8 cellular contexts compared by ENCODE assay signal in the genomic region with DNA sequence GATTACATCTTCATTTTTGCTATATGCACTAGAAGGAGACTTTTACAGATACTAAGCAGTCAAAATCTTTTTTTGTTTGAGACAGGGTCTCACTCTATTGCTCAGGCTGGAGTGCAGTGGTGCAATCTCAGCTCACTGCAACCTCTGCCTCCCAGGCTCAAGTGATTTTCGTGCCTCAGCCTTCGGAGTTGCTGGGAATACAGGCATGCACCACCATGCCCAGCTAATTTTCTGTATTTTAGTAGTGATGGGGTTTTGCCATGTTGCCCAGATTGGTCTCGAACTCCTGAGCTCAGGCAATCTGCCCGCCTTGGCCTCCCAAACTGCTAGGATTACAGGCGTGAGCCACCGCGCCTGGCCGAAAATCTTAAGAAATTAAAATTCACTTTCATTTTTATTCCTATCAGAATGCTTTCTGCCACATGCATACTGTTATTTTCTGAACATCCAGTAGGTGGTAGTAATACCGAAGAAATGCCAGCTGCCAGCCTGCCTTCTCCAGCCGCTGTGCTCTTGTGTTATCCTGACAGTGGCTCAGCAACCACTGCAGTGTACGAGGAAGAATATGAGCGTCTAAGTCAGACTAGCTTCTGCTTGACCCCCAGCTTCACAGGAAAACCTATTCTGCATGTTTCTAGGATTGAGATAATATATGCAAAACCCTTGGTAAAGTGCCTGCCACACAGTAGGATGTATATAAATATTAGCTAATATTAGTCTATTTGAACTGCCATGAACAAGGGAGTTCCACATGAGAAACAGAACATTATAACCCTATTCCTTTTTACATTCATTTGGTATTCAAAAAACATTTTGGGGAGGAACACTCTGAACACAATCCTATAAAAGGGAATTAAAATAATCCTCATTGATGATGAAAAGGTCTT. TPM values are rescaled to one million over a fixed set of nuclear protein-coding genes. Genes with fewer than 3 reads are reported as not detected.
DNase-seq lines count a peak whose midpoint lies in the region; ATAC-seq, FAIRE-seq and TF ChIP-seq lines count a peak whose summit lies in the region.

No MANE protein-coding gene starts in this region.

- WGBS in hepatocyte (ENCODE audit: low lambda C conversion rate, missing lambda C conversion rate) = 64% methylated on average over 12 of the region's 12 CpGs

- H2AFZ ChIP-seq in SU-DHL-6 (ENCODE audit: low read depth, low read length, severe bottlenecking) (no peak overlapping the region), astrocyte (ENCODE audit: low read depth, low read length) (no peak overlapping the region), hepatocyte (no peak overlapping the region)

- H3K4me3 Mint-ChIP-seq in HFFc6 (no peak overlapping the region), astrocyte (ENCODE audit: unreplicated experiment) (no peak overlapping the region)

- H3K9me2 ChIP-seq in SU-DHL-6 (replicated peaks; ENCODE audit: insufficient read depth, low read length) (no peaks in the 10 kb centered on the region), hepatocyte (replicated peaks; ENCODE audit: insufficient read depth) (no peaks in the 10 kb centered on the region)

- intact Hi-C loops in sciatic nerve (cut with DNase I) = no loop called here

- H3K27ac Mint-ChIP-seq in HFFc6 (no peak overlapping the region), astrocyte (ENCODE audit: unreplicated experiment) (no peak overlapping the region)

- H4K20me1 ChIP-seq in SU-DHL-6 (ENCODE audit: low read depth, low read length) = no peaks in the 10 kb centered on the region
- H4K20me1 ChIP-seq in astrocyte (ENCODE audit: insufficient read depth, low read length) = peaks cover 8% of the 10 kb centered on the region
- no peaks in the 10 kb centered on the region for H4K20me1 ChIP-seq in hepatocyte (ENCODE audit: insufficient read depth, poor library complexity, severe bottlenecking)

- peaks cover 2% of the 10 kb centered on the region; the same call in 1 of the 2 replicates for H3K27me3 Mint-ChIP-seq in HFFc6 (ENCODE audit: insufficient read depth)
- H3K27me3 Mint-ChIP-seq in astrocyte (ENCODE audit: low read depth, unreplicated experiment) = no peaks in the 10 kb centered on the region

- peaks cover 6% of the 10 kb centered on the region for H3K4me1 ChIP-seq in astrocyte (ENCODE audit: insufficient read depth, low read length)
- H3K4me1 ChIP-seq in hepatocyte (ENCODE audit: insufficient read depth) = peaks cover 15% of the 10 kb centered on the region

- no peaks in the 10 kb centered on the region for H3K27me3 ChIP-seq in SU-DHL-6 (ENCODE audit: low read length)
- no peaks in the 10 kb centered on the region for H3K27me3 ChIP-seq in astrocyte (ENCODE audit: insufficient read depth, low read length)
- no peaks in the 10 kb centered on the region for H3K27me3 ChIP-seq in hepatocyte

- H3K9ac ChIP-seq in SU-DHL-6 (ENCODE audit: low read length) (peak overlapping the region; percentile 6; the same call in 1 of the 2 replicates), astrocyte (ENCODE audit: low read length) (no peak overlapping the region)

- H3K4me2 ChIP-seq in SU-DHL-6 (ENCODE audit: low read depth, low read length, poor library complexity, severe bottlenecking) (peak overlapping the region; percentile 29), astrocyte (ENCODE audit: low read length) (peak overlapping the region; percentile 17), hepatocyte (peak overlapping the region; percentile 18)

- H3K4me3 ChIP-seq in GM12864 (ENCODE audit: low read depth, low read length) = no peak overlapping the region
- no peak overlapping the region for H3K4me3 ChIP-seq in SU-DHL-6 (ENCODE audit: insufficient read depth, low read length, poor library complexity, severe bottlenecking)
- no peak overlapping the region for H3K4me3 ChIP-seq in astrocyte (ENCODE audit: insufficient read depth, low read depth, low read length)
- no peak overlapping the region for H3K4me3 ChIP-seq in hepatocyte

- peak; percentile 26 for DNase-seq in GM12864 (ENCODE audit: low read depth)
- peak; percentile 49 for DNase-seq in HFFc6
- peak; percentile 48 for DNase-seq in NCI-H1105 treated with DMSO at 0.1 percent for 48 hours (lab: John Stamatoyannopoulos, UW)
- peak; percentile 35 for DNase-seq in astrocyte (ENCODE audit: low read depth)
- peak; percentile 81 for DNase-seq in hepatocyte (ENCODE audit: low spot score)
- DNase-seq in sciatic nerve (ENCODE audit: low spot score) = peak; percentile 64

- peak; percentile 63 for TF ChIP-seq CTCF in GM12864 (IDR thresholded peaks at IDR 0.05; ENCODE audit: low read depth, low read length, missing control alignments)
- TF ChIP-seq CTCF in HFFc6 (IDR thresholded peaks at IDR 0.05) = peak; percentile 80
- peak; percentile 44 for TF ChIP-seq CTCF in SU-DHL-6 (IDR thresholded peaks at IDR 0.05; ENCODE audit: insufficient read depth, low read length, poor library complexity, severe bottlenecking)
- TF ChIP-seq CTCF in astrocyte (IDR thresholded peaks at IDR 0.05; ENCODE audit: insufficient read depth, low read depth, low read length) = peak; percentile 56
- peak; percentile 77 for TF ChIP-seq CTCF in hepatocyte (IDR thresholded peaks at IDR 0.05; ENCODE audit: poor library complexity)

- peak; percentile 87 for ATAC-seq in sciatic nerve
- no peak for ATAC-seq in HG03095 (IDR thresholded peaks at IDR 0.05; ENCODE audit: unreplicated experiment)

- no peaks in the 10 kb centered on the region for H3K36me3 ChIP-seq in SU-DHL-6 (ENCODE audit: low read length)
- no peaks in the 10 kb centered on the region for H3K36me3 ChIP-seq in astrocyte (ENCODE audit: insufficient read depth, low read length)
- H3K36me3 ChIP-seq in hepatocyte (replicated peaks; ENCODE audit: insufficient read depth, low read depth) = no peaks in the 10 kb centered on the region

- H3K4me1 Mint-ChIP-seq in HFFc6 (ENCODE audit: low read depth) (peaks cover 23% of the 10 kb centered on the region), astrocyte (ENCODE audit: low read depth, unreplicated experiment) (peaks cover 4% of the 10 kb centered on the region)

- H3K36me3 Mint-ChIP-seq in HFFc6 (ENCODE audit: low read depth) = 0 out of 2 replicates have a peak, but pooled peaks cover 4% of the 10 kb centered on the region
- peaks cover 4% of the 10 kb centered on the region for H3K36me3 Mint-ChIP-seq in astrocyte (ENCODE audit: low read depth, unreplicated experiment)

- H3K9me3 ChIP-seq in SU-DHL-6 (ENCODE audit: insufficient read depth, low read length) (no peaks in the 10 kb centered on the region), astrocyte (ENCODE audit: insufficient read depth, low read depth, low read length) (no peaks in the 10 kb centered on the region), hepatocyte (ENCODE audit: low read depth) (no peaks in the 10 kb centered on the region)

- H3K9me3 Mint-ChIP-seq in HFFc6 = no peaks in the 10 kb centered on the region
- no peaks in the 10 kb centered on the region for H3K9me3 Mint-ChIP-seq in astrocyte (ENCODE audit: unreplicated experiment)

- no peak overlapping the region for H3K27ac ChIP-seq in SU-DHL-6 (ENCODE audit: low read depth, low read length)
- no peak overlapping the region for H3K27ac ChIP-seq in astrocyte (ENCODE audit: low read depth, low read length)
- peak overlapping the region; percentile 68 for H3K27ac ChIP-seq in hepatocyte

- no peak for FAIRE-seq in astrocyte (lab: Jason Lieb, UNC)

- 0 out of 2 replicates have a peak, but pooled peaks cover 4% of the 10 kb centered on the region for H3F3A ChIP-seq in SU-DHL-6 (ENCODE audit: insufficient read depth)

- H3K79me2 ChIP-seq in SU-DHL-6 (ENCODE audit: insufficient read depth, low read length) (no peaks in the 10 kb centered on the region), astrocyte (ENCODE audit: insufficient read depth, low read length) (no peaks in the 10 kb centered on the region), hepatocyte (no peaks in the 10 kb centered on the region)

RNA-seq across cellular contexts. Expression of gene RPAP3, which starts 54.2 kb away (rescaled TPM):
- 10 to 100 TPM; 26.3 to 43.4 (median 39.0) TPM for total RNA-seq in HFFc6 (2021; fragmentation: NEBNext Ultra II Directional; extraction: Animal tissue kit (Norgen Biotek cat#: 25700))
- 36.2 and 39.2 TPM in 2 replicates for total RNA-seq in astrocyte
- total RNA-seq in hepatocyte = 21.7 and 28.1 TPM in 2 replicates
- polyA plus RNA-seq in hepatocyte = 23.4 and 31.6 TPM in 2 replicates
- 25.8 TPM for total RNA-seq in sciatic nerve

Comparison
In these comparisons a context has a peak if more than half of its experiments do, and no peak if none do; other contexts are left out.
1. DNase-seq: peak in every context shown above with its lines; median percentile 81 in hepatocyte; 64 in sciatic nerve; 49 in HFFc6; 48 in NCI-H1105 treated with DMSO at 0.1 percent for 48 hours; 35 in astrocyte; 26 in GM12864.